Comparison of ENCODE assay signal across 29 cellular contexts in the genomic region with DNA sequence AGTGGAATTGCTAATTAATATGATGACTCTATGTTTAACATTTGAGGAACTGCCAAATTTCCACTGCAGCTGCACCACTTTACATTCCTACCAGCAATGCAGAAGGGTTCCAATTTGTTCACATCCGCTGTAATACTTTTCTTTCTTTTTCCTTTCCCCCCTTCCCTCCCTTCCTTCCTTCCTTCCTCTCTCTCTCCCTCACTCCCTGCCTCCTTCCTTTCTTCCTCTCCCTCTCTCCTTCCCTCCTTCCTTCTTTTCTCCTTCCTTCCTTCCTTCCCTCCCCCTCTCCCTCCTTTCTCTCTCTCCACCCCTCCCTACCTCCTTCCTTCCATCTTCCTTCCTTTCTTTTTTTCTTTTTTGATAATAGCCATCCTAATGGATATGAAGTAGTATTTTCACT.
"Had no signal": no experiment of that assay in that cellular context is flagged by ENCODE, and none has a peak within 500 bp of the region (broad histone marks: within the 10 kb centered on the region; RNA-seq: fewer than 3 reads in every experiment).

No MANE protein-coding gene starts in this region.

- DNase-seq: MM.1S, MV-4-11, NCI-H1092, NCI-H1105, NCI-H1417 treated with DMSO at 0.1 percent for 48 hours, NCI-H1436 treated with DMSO at 0.1 percent for 48 hours, NCI-H1694 treated with DMSO at 0.1 percent for 48 hours, NCI-H187 treated with DMSO at 0.1 percent for 48 hours, NCI-H2029, NCI-H2081, NCI-H2171 treated with DMSO at 0.1 percent for 48 hours, NCI-H2227 treated with DMSO at 0.1 percent for 48 hours, NCI-H345, NCI-H446, NCI-H510A treated with DMSO at 0.1 percent for 48 hours, NCI-H524 treated with DMSO at 0.1 percent for 48 hours, NCI-H526 treated with DMSO at 0.1 percent for 48 hours, NCI-H774, PC-9, SHP77, SIG-M5, SJCRH30, T-cell had no signal

- H3K9me3 ChIP-seq: SJCRH30 had no signal

- H2AFZ ChIP-seq: PC-9 had no signal

- H3K4me3 ChIP-seq: PC-9, SJCRH30, SK-N-MC had no signal

- ATAC-seq: Panc1, Right ventricle myocardium inferior, SK-N-SH treated with all-trans-retinoic acid at 6 μM for 48 hours, T-cell had no signal

- H3K36me3 ChIP-seq: SJCRH30 had no signal

- H3K4me2 ChIP-seq: PC-9 had no signal

- H3K27ac ChIP-seq: PC-9, RWPE1, SJCRH30, SK-N-MC had no signal

- FAIRE-seq: RCC 7860 had no signal
